ENCODE assay signal across 8 cellular contexts in genomic region chr17:38752119-38752929, GRCh38. TPM values are rescaled to one million over a fixed set of nuclear protein-coding genes. Genes with fewer than 3 reads are reported as not detected.
A peak's percentile ranks its signal among the peaks of the same experiment; 100 is the strongest.
DNase-seq lines count a peak whose midpoint lies in the region; ATAC-seq and TF ChIP-seq lines count a peak whose summit lies in the region.

PSMB3 (plus strand) TSS chr17:38752741; CDS start chr17:38752827, 86 bp downstream.

- peak within 1 kb of the TSS; percentile 79 for H3K27ac ChIP-seq in PC-9
- peak within 1 kb of the TSS; percentile 81 to 89 for H3K27ac ChIP-seq in mucosa of rectum (ENCODE audit: low read depth in 2 of 2, low read length in 2 of 2)

- peak; percentile 99 for DNase-seq in DMS53 (lab: John Stamatoyannopoulos, UW)
- DNase-seq in KBM-7: peak; percentile 100
- peak; percentile 95 to 99 for DNase-seq in PC-9
- DNase-seq in activated T-cell treated with anti-CD3 and anti-CD28 coated beads, Interleukin-2, amount 50 U/mL, for 1 hour: peak; percentile 91
- peak; percentile 99 for DNase-seq in erythroblast (lab: John Stamatoyannopoulos, UW)
- DNase-seq in stimulated activated CD8-positive, alpha-beta memory T cell treated with anti-CD3 and anti-CD28 coated beads, Interleukin-4, amount 100 ng/mL, for 4 hours (ENCODE audit: low read depth in 2 of 2, low spot score in 1 of 2): peak; percentile 90 to 95

- peak; percentile 83 for TF ChIP-seq POLR2A in erythroblast (IDR thresholded peaks at IDR 0.05; ENCODE audit: low read length)

- H3K27me3 ChIP-seq in PC-9 (ENCODE audit: insufficient read depth, low read depth) (no peaks in the 10 kb centered on the region), mucosa of rectum (ENCODE audit: control insufficient read depth in 2 of 2, insufficient read depth in 2 of 2, low read length in 2 of 2) (no peaks in the 10 kb centered on the region)

- H3K9me3 ChIP-seq in PC-9 (ENCODE audit: insufficient read depth, low read depth) (no peaks in the 10 kb centered on the region), mucosa of rectum (ENCODE audit: control insufficient read depth in 2 of 2, low read length in 2 of 2) (no peaks in the 10 kb centered on the region)

- in situ Hi-C loops in KBM-7 (cut with MboI; ENCODE audit: low pct_unique_long_range_greater_than_20kb, low sequenced_read_pairs): no loop called here

- H3K79me2 ChIP-seq in PC-9 (ENCODE audit: low read depth): peaks cover 72% of the 10 kb centered on the region

- peak within 1 kb of the TSS; percentile 97 to 98 for H3K9ac ChIP-seq in mucosa of rectum (ENCODE audit: low read depth in 1 of 2, low read length in 2 of 2)

- no peaks in the 10 kb centered on the region for H3K9me2 ChIP-seq in PC-9 (ENCODE audit: insufficient read depth)

- H3K4me3 ChIP-seq in PC-9 (peak within 1 kb of the TSS; percentile 92), mucosa of rectum (ENCODE audit: low read length in 2 of 2) (peak within 1 kb of the TSS; percentile 99 to 100)

- no peaks in the 10 kb centered on the region; the same call in 1 of the 2 replicates for H4K20me1 ChIP-seq in PC-9 (ENCODE audit: insufficient read depth)

- H3K4me2 ChIP-seq in PC-9: peak within 1 kb of the TSS; percentile 97

- intact Hi-C loops in PC-9 (cut with micrococcal nuclease; ENCODE audit: unreplicated experiment): loop anchor here (5.0 kb wide), 2 partner anchors 45 to 215 kb away; partner anchors contain the start of genes FBXO47 and PIP4K2B

- H3K36me3 ChIP-seq in PC-9 (ENCODE audit: low read depth) (no peaks in the 10 kb centered on the region), mucosa of rectum (ENCODE audit: control insufficient read depth in 2 of 2, insufficient read depth in 2 of 2, low read length in 2 of 2) (peaks cover 13 to 18% of the 10 kb centered on the region in 2 donors)

- TSS peak; percentile 57 for BruUV-seq in PC-9 (replicated peaks; lab: Mats Ljungman, UMichigan)

- H3K4me1 ChIP-seq in PC-9 (replicated peaks; ENCODE audit: insufficient read depth): peaks cover 10% of the 10 kb centered on the region
- peaks cover 40 to 43% of the 10 kb centered on the region in 2 donors for H3K4me1 ChIP-seq in mucosa of rectum (ENCODE audit: control insufficient read depth in 2 of 2, insufficient read depth in 2 of 2, low read length in 2 of 2)

- TF ChIP-seq CTCF in PC-9 (conservative IDR thresholded peaks at IDR 0.05): no peak

- H2AFZ ChIP-seq in PC-9: peak within 1 kb of the TSS; percentile 92

- ATAC-seq in GM21723 (IDR thresholded peaks at IDR 0.05; ENCODE audit: unreplicated experiment): peak; percentile 82

- CTCF ChIA-PET in PC-9 (lab: Charles Lee): no interaction called here

- POLR2A ChIA-PET in PC-9 (lab: Charles Lee; ENCODE audit: unreplicated experiment): interaction anchor here (0.6 kb wide), 1 partner anchor 71 kb away, joined by 13 read pairs; no protein-coding TSS in a partner anchor

- H3F3A ChIP-seq in PC-9 (ENCODE audit: insufficient read depth, low read depth): peaks cover 11% of the 10 kb centered on the region

RNA-seq across cellular contexts. Expression of gene PSMB3, which starts in this region (rescaled TPM):
- 262 and 278 TPM in 2 replicates for total RNA-seq in PC-9 (2021)

Comparison
In these comparisons a context has a peak if more than half of its experiments do, and no peak if none do; other contexts are left out.
1. Peak in every context shown above with its lines: DNase-seq, ATAC-seq, H3K4me3 ChIP-seq and H3K27ac ChIP-seq.